In genomic region chr2:55861733-55862132, GRCh38 we compare ENCODE assay signal across 15 cellular contexts.
DNase-seq lines count a peak whose midpoint lies in the region; ATAC-seq and TF ChIP-seq lines count a peak whose summit lies in the region.
"Had no signal": no experiment of that assay in that cellular context is flagged by ENCODE, and none has a peak within 500 bp of the region (broad histone marks: within the 10 kb centered on the region; RNA-seq: fewer than 3 reads in every experiment).

No MANE protein-coding gene starts in this region.

- H3K27ac ChIP-seq in RWPE2 (ENCODE audit: poor library complexity, severe bottlenecking) (peak overlapping the region; percentile 99), esophagus muscularis mucosa (replicated peaks in 1 of 4) (peak overlapping the region; percentile 42 to 63 (median 48)), osteoblast (ENCODE audit: low read depth, low read length) (peak overlapping the region; percentile 99), aorta (ENCODE audit: low read depth in 1 of 2, low read length in 2 of 2) (peak overlapping the region; percentile 98 to 99), SJCRH30 (no peak overlapping the region)
- H3K27ac ChIP-seq: parathyroid adenoma had no signal

- 86% methylated on average over 6 of the region's 6 CpGs for WGBS in esophagus muscularis mucosa
- 22% methylated on average over 6 of the region's 6 CpGs for WGBS in aorta, 2 donors

- no peak for DNase-seq in RWPE2 (ENCODE audit: low spot score)
- no peak for DNase-seq in esophagus muscularis mucosa (ENCODE audit: extremely low spot score)
- DNase-seq in osteoblast (ENCODE audit: insufficient read length, low spot score, missing footprints), result no peak
- DNase-seq in aorta, result peak in 1 of 2 donors; percentile 77
- no peak for DNase-seq in NCI-H2107 treated with DMSO at 0.1 percent for 48 hours (lab: John Stamatoyannopoulos, UW; ENCODE audit: unreplicated experiment)
- no peak for DNase-seq in activated effector memory CD4-positive, alpha-beta T cell treated with Interleukin-2 at 50 U/mL for 16 hours
- no peak for DNase-seq in SJCRH30
- DNase-seq: activated CD4-positive, alpha-beta T cell treated with anti-CD3 and anti-CD28 coated beads, Interleukin-2, amount 10 ng/mL, durations not matched to agents 24 days and 14 days; activated T-cell treated with anti-CD3 and anti-CD28 coated beads, Interleukin-2, amount 50 U/mL, for 72 hours; H7; MG63; midbrain; stimulated activated CD4-positive, alpha-beta T cell treated with anti-CD3 and anti-CD28 coated beads, Interleukin-1b, Interleukin-23, amount 100 ng/mL, for 48 hours; T-helper 2 cell had no signal

- no peaks in the 10 kb centered on the region for H3K27me3 ChIP-seq in RWPE2 (ENCODE audit: insufficient read depth, poor library complexity, severe bottlenecking)
- H3K27me3 ChIP-seq in esophagus muscularis mucosa, result no peaks in the 10 kb centered on the region
- H3K27me3 ChIP-seq in osteoblast (ENCODE audit: insufficient read depth, low read length), result no peaks in the 10 kb centered on the region
- H3K27me3 ChIP-seq in aorta (ENCODE audit: control insufficient read depth in 1 of 2, insufficient read depth in 2 of 2, low read length in 1 of 2), result no peaks in the 10 kb centered on the region
- no peaks in the 10 kb centered on the region; the same call in 1 of the 2 replicates for H3K27me3 ChIP-seq in SJCRH30
- H3K27me3 ChIP-seq: MG63 had no signal

- H2AFZ ChIP-seq in osteoblast (ENCODE audit: low read length), result no peak overlapping the region
- H2AFZ ChIP-seq: parathyroid adenoma had no signal

- H3K4me2 ChIP-seq in osteoblast (ENCODE audit: insufficient read depth, low read length), result peak overlapping the region; percentile 56

- H3K4me1 ChIP-seq in RWPE2 (ENCODE audit: insufficient read depth, poor library complexity, severe bottlenecking) (peaks cover 49% of the 10 kb centered on the region), esophagus muscularis mucosa (peaks cover 0 to 17% (median 3%) of the 10 kb centered on the region in 4 donors), osteoblast (ENCODE audit: insufficient read depth, low read length) (peaks cover 50% of the 10 kb centered on the region), aorta (ENCODE audit: control insufficient read depth in 1 of 2, insufficient read depth in 2 of 2, low read length in 2 of 2) (peaks cover 8 to 9% of the 10 kb centered on the region in 2 donors), SJCRH30 (no peaks in the 10 kb centered on the region)
- H3K4me1 ChIP-seq: parathyroid adenoma had no signal

- H3K4me3 ChIP-seq in RWPE2 (ENCODE audit: severe bottlenecking) (no peak overlapping the region), esophagus muscularis mucosa (no peak overlapping the region), osteoblast (ENCODE audit: insufficient read depth, low read length) (no peak overlapping the region), aorta (ENCODE audit: low read length in 2 of 2) (no peak overlapping the region), SJCRH30 (no peak overlapping the region)
- H3K4me3 ChIP-seq: MG63 had no signal

- H3K36me3 ChIP-seq in RWPE2 (ENCODE audit: low read depth) (peaks cover 19% of the 10 kb centered on the region), esophagus muscularis mucosa (no peaks in the 10 kb centered on the region), osteoblast (ENCODE audit: insufficient read depth, low read length) (peaks cover 26% of the 10 kb centered on the region), aorta (ENCODE audit: control insufficient read depth in 1 of 2, insufficient read depth in 2 of 2, low read length in 1 of 2) (no peaks in the 10 kb centered on the region), SJCRH30 (no peaks in the 10 kb centered on the region)

- no peak for TF ChIP-seq POLR2A in esophagus muscularis mucosa (IDR thresholded peaks at IDR 0.05; ENCODE audit: low read depth)

- H3K9me3 ChIP-seq in RWPE2 (ENCODE audit: severe bottlenecking) (no peaks in the 10 kb centered on the region), esophagus muscularis mucosa (no peaks in the 10 kb centered on the region), osteoblast (ENCODE audit: low read depth, low read length) (no peaks in the 10 kb centered on the region), aorta (ENCODE audit: control insufficient read depth, low read length) (no peaks in the 10 kb centered on the region), SJCRH30 (replicated peaks) (no peaks in the 10 kb centered on the region)
- H3K9me3 ChIP-seq: MG63 had no signal

- intact Hi-C loops in esophagus muscularis mucosa (cut with DNase I), result no loop called here
- intact Hi-C loops in aorta (cut with DNase I), result loop anchor here (2.0 to 5.0 kb wide), 2 partner anchors 25 to 136 kb away; no protein-coding TSS in a partner anchor

- ATAC-seq in RWPE2 (ENCODE audit: low read depth) (no peak), aorta (ENCODE audit: low FRiP score) (peak; percentile 64)
- ATAC-seq: activated T-cell treated with anti-CD3 and anti-CD28 coated beads, Interleukin-2, amount 50 U/mL, for 72 hours had no signal

- no peak for TF ChIP-seq EP300 in esophagus muscularis mucosa (IDR thresholded peaks at IDR 0.05)

- no peaks in the 10 kb centered on the region for H4K20me1 ChIP-seq in osteoblast (ENCODE audit: insufficient read depth, low read length)

- no peak for TF ChIP-seq CTCF in RWPE2 (IDR thresholded peaks at IDR 0.05; ENCODE audit: poor library complexity, severe bottlenecking)
- no peak for TF ChIP-seq CTCF in esophagus muscularis mucosa (IDR thresholded peaks at IDR 0.05)
- no peak for TF ChIP-seq CTCF in osteoblast (IDR thresholded peaks at IDR 0.05; ENCODE audit: extremely low read depth, low read depth, low read length)

- H3K79me2 ChIP-seq in osteoblast (ENCODE audit: insufficient read depth, low read length), result no peaks in the 10 kb centered on the region
- H3K79me2 ChIP-seq: parathyroid adenoma had no signal
